9 cellular contexts compared by ENCODE assay signal in genomic region chr12:116060765-116061164, GRCh38.
DNase-seq lines count a peak whose midpoint lies in the region; ATAC-seq lines count a peak whose summit lies in the region.
"Had no signal": no experiment of that assay in that cellular context is flagged by ENCODE, and none has a peak within 500 bp of the region (broad histone marks: within the 10 kb centered on the region; RNA-seq: fewer than 3 reads in every experiment).

No MANE protein-coding gene starts in this region.

- no peaks in the 10 kb centered on the region for H3K36me3 ChIP-seq in subcutaneous abdominal adipose tissue (ENCODE audit: control insufficient read depth in 5 of 5, insufficient read depth in 5 of 5, low read length in 5 of 5)

- H3K4me1 Mint-ChIP-seq in activated naive CD4-positive, alpha-beta T cell treated with anti-CD3 and anti-CD28 coated beads, Interleukin-2, amount 10 ng/mL, durations not matched to agents 7 days and 5 days: peaks cover 29% of the 10 kb centered on the region
- H3K4me1 Mint-ChIP-seq in activated CD4-positive, alpha-beta memory T cell treated with anti-CD3 and anti-CD28 coated beads, Interleukin-2, amount 10 ng/mL, durations not matched to agents 7 days and 5 days: peaks cover 24% of the 10 kb centered on the region

- DNase-seq in activated naive CD4-positive, alpha-beta T cell treated with anti-CD3 and anti-CD28 coated beads, Interleukin-2, amount 10 ng/mL, durations not matched to agents 7 days and 5 days: no peak
- DNase-seq in activated naive CD4-positive, alpha-beta T cell treated with Interleukin-2 at 50 U/mL for 16 hours: no peak
- no peak for DNase-seq in activated CD4-positive, alpha-beta memory T cell treated with anti-CD3 and anti-CD28 coated beads, Interleukin-2, amount 10 ng/mL, durations not matched to agents 7 days and 5 days
- no peak for DNase-seq in NCI-H2227 (lab: John Stamatoyannopoulos, UW; ENCODE audit: unreplicated experiment)

- H3K27me3 Mint-ChIP-seq in activated naive CD4-positive, alpha-beta T cell treated with anti-CD3 and anti-CD28 coated beads, Interleukin-2, amount 10 ng/mL, durations not matched to agents 7 days and 5 days: no peaks in the 10 kb centered on the region
- H3K27me3 Mint-ChIP-seq in activated CD4-positive, alpha-beta memory T cell treated with anti-CD3 and anti-CD28 coated beads, Interleukin-2, amount 10 ng/mL, durations not matched to agents 7 days and 5 days: no peaks in the 10 kb centered on the region

- CTCF ChIA-PET in activated naive CD4-positive, alpha-beta T cell treated with anti-CD3 and anti-CD28 coated beads, Interleukin-2, amount 10 ng/mL, durations not matched to agents 7 days and 5 days (lab: Charles Lee): interaction anchor here (0.8 to 1.6 kb wide), 4 partner anchors 15 to 176 kb away, joined by 3 to 4 read pairs (median 3); no protein-coding TSS in a partner anchor
- CTCF ChIA-PET in activated CD4-positive, alpha-beta memory T cell treated with anti-CD3 and anti-CD28 coated beads, Interleukin-2, amount 10 ng/mL, durations not matched to agents 7 days and 5 days (lab: Charles Lee): interaction anchor here (0.7 to 0.9 kb wide), 3 partner anchors 15 to 61 kb away, joined by 3 to 4 read pairs (median 3); no protein-coding TSS in a partner anchor

- peak; percentile 77 for ATAC-seq in HG03097 (IDR thresholded peaks at IDR 0.05; ENCODE audit: low FRiP score, unreplicated experiment)
- ATAC-seq in HG02870 (IDR thresholded peaks at IDR 0.05; ENCODE audit: unreplicated experiment): no peak
- no peak for ATAC-seq in HG03025 (IDR thresholded peaks at IDR 0.05; ENCODE audit: low FRiP score, unreplicated experiment)

- H3K27ac Mint-ChIP-seq in activated naive CD4-positive, alpha-beta T cell treated with anti-CD3 and anti-CD28 coated beads, Interleukin-2, amount 10 ng/mL, durations not matched to agents 7 days and 5 days: peak overlapping the region; percentile 87
- H3K27ac Mint-ChIP-seq in activated CD4-positive, alpha-beta memory T cell treated with anti-CD3 and anti-CD28 coated beads, Interleukin-2, amount 10 ng/mL, durations not matched to agents 7 days and 5 days: peak overlapping the region; percentile 73

- POLR2A ChIA-PET in activated CD4-positive, alpha-beta memory T cell treated with anti-CD3 and anti-CD28 coated beads, Interleukin-2, amount 10 ng/mL, durations not matched to agents 7 days and 5 days (lab: Charles Lee): interaction anchor here (0.8 kb wide), 1 partner anchor 78 kb away, joined by 4 read pairs; no protein-coding TSS in a partner anchor

- H3K9ac ChIP-seq in subcutaneous abdominal adipose tissue (ENCODE audit: low read length in 5 of 5): no peak overlapping the region
- H3K9ac ChIP-seq: parathyroid adenoma had no signal

- no peaks in the 10 kb centered on the region for H3K27me3 ChIP-seq in subcutaneous abdominal adipose tissue (ENCODE audit: control insufficient read depth in 5 of 5, insufficient read depth in 4 of 5, low read length in 5 of 5)

- no peaks in the 10 kb centered on the region for H3K9me3 Mint-ChIP-seq in activated naive CD4-positive, alpha-beta T cell treated with anti-CD3 and anti-CD28 coated beads, Interleukin-2, amount 10 ng/mL, durations not matched to agents 7 days and 5 days
- H3K9me3 Mint-ChIP-seq in activated CD4-positive, alpha-beta memory T cell treated with anti-CD3 and anti-CD28 coated beads, Interleukin-2, amount 10 ng/mL, durations not matched to agents 7 days and 5 days: no peaks in the 10 kb centered on the region

- no peaks in the 10 kb centered on the region for H3K9me3 ChIP-seq in subcutaneous abdominal adipose tissue (ENCODE audit: control insufficient read depth in 5 of 5, low read length in 5 of 5)

- H3K4me3 ChIP-seq in subcutaneous abdominal adipose tissue (ENCODE audit: low read depth in 1 of 5, low read length in 5 of 5): no peak overlapping the region

- no peaks in the 10 kb centered on the region for H3K36me3 Mint-ChIP-seq in activated naive CD4-positive, alpha-beta T cell treated with anti-CD3 and anti-CD28 coated beads, Interleukin-2, amount 10 ng/mL, durations not matched to agents 7 days and 5 days
- H3K36me3 Mint-ChIP-seq in activated CD4-positive, alpha-beta memory T cell treated with anti-CD3 and anti-CD28 coated beads, Interleukin-2, amount 10 ng/mL, durations not matched to agents 7 days and 5 days (ENCODE audit: low read depth): no peaks in the 10 kb centered on the region

- H3K4me3 Mint-ChIP-seq in activated naive CD4-positive, alpha-beta T cell treated with anti-CD3 and anti-CD28 coated beads, Interleukin-2, amount 10 ng/mL, durations not matched to agents 7 days and 5 days: peak overlapping the region; percentile 34
- peak overlapping the region; percentile 59 for H3K4me3 Mint-ChIP-seq in activated CD4-positive, alpha-beta memory T cell treated with anti-CD3 and anti-CD28 coated beads, Interleukin-2, amount 10 ng/mL, durations not matched to agents 7 days and 5 days

- H3K27ac ChIP-seq in subcutaneous abdominal adipose tissue (ENCODE audit: low read depth, low read length): peak overlapping the region; percentile 39
- H3K27ac ChIP-seq: parathyroid adenoma had no signal

- peaks cover under 1 to 28% (median 18%) of the 10 kb centered on the region in 5 donors for H3K4me1 ChIP-seq in subcutaneous abdominal adipose tissue (ENCODE audit: control insufficient read depth in 5 of 5, insufficient read depth in 5 of 5, low read length in 5 of 5)
- H3K4me1 ChIP-seq: parathyroid adenoma had no signal
